Comparison of ENCODE assay signal across 8 cellular contexts in genomic region chr4:165208741-165209388, GRCh38. TPM values are rescaled to one million over a fixed set of nuclear protein-coding genes. Genes with fewer than 3 reads are reported as not detected.
DNase-seq lines count a peak whose midpoint lies in the region; ATAC-seq and TF ChIP-seq lines count a peak whose summit lies in the region.

No MANE protein-coding gene starts in this region.

- H3K36me3 Mint-ChIP-seq in activated T-helper 1 cell treated with anti-CD3 and anti-CD28 coated beads, Interleukin-12 subunit alpha, Interleukin-12 subunit beta, Interleukin-2, Interleukin-4 antibody, amounts not matched to agents 30 ng/mL and 10 ng/mL and 1 ng/mL, durations not matched to agents 14 hours and 24 hours and 36 hours (ENCODE audit: low read depth): peaks cover 26% of the 10 kb centered on the region

- H3K36me3 ChIP-seq in ACC112 (ENCODE audit: insufficient read depth, low read length) (no peaks in the 10 kb centered on the region), HUES6 (ENCODE audit: control insufficient read depth, insufficient read depth, low read length) (no peaks in the 10 kb centered on the region), upper lobe of left lung (no peaks in the 10 kb centered on the region)
- H3K36me3 ChIP-seq in effector memory CD4-positive, alpha-beta T cell (ENCODE audit: control insufficient read depth, insufficient read depth, low read length): no peaks in the 10 kb centered on the region

- no peak for DNase-seq in activated T-helper 1 cell treated with anti-CD3 and anti-CD28 coated beads, Interleukin-12 subunit alpha, Interleukin-12 subunit beta, Interleukin-2, Interleukin-4 antibody, amounts not matched to agents 30 ng/mL and 10 ng/mL and 1 ng/mL, durations not matched to agents 14 hours and 24 hours and 36 hours (ENCODE audit: low spot score)
- DNase-seq in upper lobe of left lung (no peak), occipital lobe (lab: John Stamatoyannopoulos, UW) (no peak)
- no peak for DNase-seq in effector memory CD4-positive, alpha-beta T cell

- no peak for TF ChIP-seq POLR2A in upper lobe of left lung (IDR thresholded peaks at IDR 0.05)

- ATAC-seq in upper lobe of left lung (ENCODE audit: low FRiP score in 2 of 2) (no peak), HG03108 (IDR thresholded peaks at IDR 0.05; ENCODE audit: unreplicated experiment) (no peak)

- no peaks in the 10 kb centered on the region for H3K9me3 ChIP-seq in HUES6 (ENCODE audit: control insufficient read depth, insufficient read depth, low read depth, low read length)
- H3K9me3 ChIP-seq in upper lobe of left lung: no peaks in the 10 kb centered on the region
- no peaks in the 10 kb centered on the region for H3K9me3 ChIP-seq in effector memory CD4-positive, alpha-beta T cell (ENCODE audit: control insufficient read depth, low read length)

- H3K27me3 ChIP-seq in ACC112 (ENCODE audit: insufficient read depth, low read length): no peaks in the 10 kb centered on the region
- H3K27me3 ChIP-seq in HUES6 (ENCODE audit: control insufficient read depth, insufficient read depth, low read length): peaks cover 25% of the 10 kb centered on the region
- H3K27me3 ChIP-seq in layer of hippocampus (ENCODE audit: control insufficient read depth, insufficient read depth, low read length): no peaks in the 10 kb centered on the region
- no peaks in the 10 kb centered on the region for H3K27me3 ChIP-seq in upper lobe of left lung
- no peaks in the 10 kb centered on the region for H3K27me3 ChIP-seq in effector memory CD4-positive, alpha-beta T cell (replicated peaks; ENCODE audit: control insufficient read depth, insufficient read depth, low read length, poor library complexity, severe bottlenecking)

- no peak for TF ChIP-seq CTCF in upper lobe of left lung (IDR thresholded peaks at IDR 0.05)

- H3K4me1 ChIP-seq in ACC112 (ENCODE audit: control insufficient read depth, insufficient read depth, low read length, unreplicated experiment): peaks cover 22% of the 10 kb centered on the region
- peaks cover 34% of the 10 kb centered on the region for H3K4me1 ChIP-seq in HUES6 (ENCODE audit: control insufficient read depth, insufficient read depth, low read length)
- peaks cover 10 to 36% (median 20%) of the 10 kb centered on the region in 4 donors for H3K4me1 ChIP-seq in upper lobe of left lung
- H3K4me1 ChIP-seq in effector memory CD4-positive, alpha-beta T cell (ENCODE audit: control insufficient read depth, insufficient read depth, low read length, poor library complexity, severe bottlenecking): peaks cover 8% of the 10 kb centered on the region

- H3K9ac ChIP-seq in HUES6 (ENCODE audit: low read length): no peak overlapping the region

- H3K27ac Mint-ChIP-seq in activated T-helper 1 cell treated with anti-CD3 and anti-CD28 coated beads, Interleukin-12 subunit alpha, Interleukin-12 subunit beta, Interleukin-2, Interleukin-4 antibody, amounts not matched to agents 30 ng/mL and 10 ng/mL and 1 ng/mL, durations not matched to agents 14 hours and 24 hours and 36 hours: peak overlapping the region; percentile 58

- no peak overlapping the region for H2AFZ ChIP-seq in ACC112 (ENCODE audit: low read length, unreplicated experiment)

- H3K4me3 ChIP-seq in ACC112 (ENCODE audit: low read depth, low read length) (peak overlapping the region; percentile 93), HUES6 (ENCODE audit: low read depth, low read length) (peak overlapping the region; percentile 79; the same call in 1 of the 2 replicates), upper lobe of left lung (peak overlapping the region in 3 of 4 donors; percentile 85 to 95 (median 90))
- no peak overlapping the region for H3K4me3 ChIP-seq in effector memory CD4-positive, alpha-beta T cell (ENCODE audit: insufficient read depth, low read depth, low read length, poor library complexity, severe bottlenecking)

- H3K27me3 Mint-ChIP-seq in activated T-helper 1 cell treated with anti-CD3 and anti-CD28 coated beads, Interleukin-12 subunit alpha, Interleukin-12 subunit beta, Interleukin-2, Interleukin-4 antibody, amounts not matched to agents 30 ng/mL and 10 ng/mL and 1 ng/mL, durations not matched to agents 14 hours and 24 hours and 36 hours (ENCODE audit: insufficient read depth): no peaks in the 10 kb centered on the region

- 39 to 53% methylated on average over 10 of the region's 10 CpGs for WGBS in upper lobe of left lung, 2 donors

- peak overlapping the region; percentile 94 for H3K4me3 Mint-ChIP-seq in activated T-helper 1 cell treated with anti-CD3 and anti-CD28 coated beads, Interleukin-12 subunit alpha, Interleukin-12 subunit beta, Interleukin-2, Interleukin-4 antibody, amounts not matched to agents 30 ng/mL and 10 ng/mL and 1 ng/mL, durations not matched to agents 14 hours and 24 hours and 36 hours

- H3K9me3 Mint-ChIP-seq in activated T-helper 1 cell treated with anti-CD3 and anti-CD28 coated beads, Interleukin-12 subunit alpha, Interleukin-12 subunit beta, Interleukin-2, Interleukin-4 antibody, amounts not matched to agents 30 ng/mL and 10 ng/mL and 1 ng/mL, durations not matched to agents 14 hours and 24 hours and 36 hours: no peaks in the 10 kb centered on the region

- peaks cover 32% of the 10 kb centered on the region for H3K79me2 ChIP-seq in ACC112 (ENCODE audit: control insufficient read depth, insufficient read depth, low read length, unreplicated experiment)

- no peak overlapping the region for H3K27ac ChIP-seq in ACC112 (ENCODE audit: low read depth, low read length)
- no peak overlapping the region for H3K27ac ChIP-seq in HUES6 (ENCODE audit: low read depth, low read length)
- peak overlapping the region; percentile 30 for H3K27ac ChIP-seq in layer of hippocampus (ENCODE audit: low read depth, low read length)
- peak overlapping the region in 3 of 4 donors; percentile 79 to 96 (median 92) for H3K27ac ChIP-seq in upper lobe of left lung
- H3K27ac ChIP-seq in effector memory CD4-positive, alpha-beta T cell (ENCODE audit: insufficient read depth, low read length, poor library complexity, severe bottlenecking): no peak overlapping the region

- H3K4me1 Mint-ChIP-seq in activated T-helper 1 cell treated with anti-CD3 and anti-CD28 coated beads, Interleukin-12 subunit alpha, Interleukin-12 subunit beta, Interleukin-2, Interleukin-4 antibody, amounts not matched to agents 30 ng/mL and 10 ng/mL and 1 ng/mL, durations not matched to agents 14 hours and 24 hours and 36 hours (ENCODE audit: low read depth): peaks cover 77% of the 10 kb centered on the region

- no peak for TF ChIP-seq EP300 in upper lobe of left lung (IDR thresholded peaks at IDR 0.05)

- intact Hi-C loops in activated T-helper 1 cell treated with anti-CD3 and anti-CD28 coated beads, Interleukin-12 subunit alpha, Interleukin-12 subunit beta, Interleukin-2, Interleukin-4 antibody, amounts not matched to agents 30 ng/mL and 10 ng/mL and 1 ng/mL, durations not matched to agents 14 hours and 24 hours and 36 hours (cut with micrococcal nuclease): loop anchor here (2.0 to 5.0 kb wide), 2 partner anchors 24 to 53 kb away; no protein-coding TSS in a partner anchor

RNA-seq across cellular contexts. Expression of gene KLHL2, which starts 1.5 kb away (rescaled TPM):
- 38.6 and 40.6 TPM in 2 replicates for total RNA-seq in activated T-helper 1 cell treated with anti-CD3 and anti-CD28 coated beads, Interleukin-12 subunit alpha, Interleukin-12 subunit beta, Interleukin-2, Interleukin-4 antibody, amounts not matched to agents 30 ng/mL and 10 ng/mL and 1 ng/mL, durations not matched to agents 14 hours and 24 hours and 36 hours
- 10 to 100 TPM; 25.1 to 57.6 (median 41.5) TPM for total RNA-seq in upper lobe of left lung
- 62.5 TPM for total RNA-seq in occipital lobe

Comparison
In these comparisons a context has a peak if more than half of its experiments do, and no peak if none do; other contexts are left out.
1. H3K27ac ChIP-seq: peak in layer of hippocampus (single experiment) and upper lobe of left lung (3 of 4); none in ACC112 (single experiment), HUES6 (single experiment) and effector memory CD4-positive, alpha-beta T cell (single experiment).